ENCODE assay signal across 1 cellular context in genomic region chr15:63313866-63314265, GRCh38.
TF ChIP-seq lines count a peak whose summit lies in the region.

No MANE protein-coding gene starts in this region.

TF ChIP-seq in SK-N-SH, 30 proteins besides CTCF, POLR2A, EP300 and RAD21 (continued from another document):
- TF ChIP-seq ZBTB33 (IDR thresholded peaks at IDR 0.05; ENCODE audit: borderline replicate concordance, low read depth) (no peak), CHD2 (IDR thresholded peaks at IDR 0.05; ENCODE audit: low read length, partially characterized antibody) (peak; percentile 73), USF2 (IDR thresholded peaks at IDR 0.05; ENCODE audit: borderline replicate concordance, low read depth, low read length) (no peak), TCF12 (IDR thresholded peaks at IDR 0.05) (no peak), GATA2 (CRISPR knock-in tag; IDR thresholded peaks at IDR 0.05) (peak; percentile 96), GABPA (IDR thresholded peaks at IDR 0.05; ENCODE audit: low read depth) (no peak), RCOR1 (IDR thresholded peaks at IDR 0.05; ENCODE audit: low read length) (peak; percentile 99), RFX5 (IDR thresholded peaks at IDR 0.05; ENCODE audit: low read length) (peak; percentile 65; the same call in 1 of the 2 replicates), USF1 (IDR thresholded peaks at IDR 0.05; ENCODE audit: borderline replicate concordance, low read depth) (no peak), FOXM1 (IDR thresholded peaks at IDR 0.05; ENCODE audit: low read depth) (no peak), YY1 (IDR thresholded peaks at IDR 0.05; ENCODE audit: low read depth) (no peak), MXI1 (IDR thresholded peaks at IDR 0.05; ENCODE audit: low read depth, low read length) (peak; percentile 40; the same call in 1 of the 2 replicates), FOXJ3 (CRISPR knock-in tag; IDR thresholded peaks at IDR 0.05) (no peak), FOSL2 (IDR thresholded peaks at IDR 0.05; ENCODE audit: borderline replicate concordance, low read depth) (no peak), EZH2phosphoT487 (IDR thresholded peaks at IDR 0.05; ENCODE audit: borderline replicate concordance, low read depth) (no peak), IRF3 (IDR thresholded peaks at IDR 0.05; ENCODE audit: low read depth, low read length) (no peak)
